ENCODE assay signal across 9 cellular contexts in the genomic region with DNA sequence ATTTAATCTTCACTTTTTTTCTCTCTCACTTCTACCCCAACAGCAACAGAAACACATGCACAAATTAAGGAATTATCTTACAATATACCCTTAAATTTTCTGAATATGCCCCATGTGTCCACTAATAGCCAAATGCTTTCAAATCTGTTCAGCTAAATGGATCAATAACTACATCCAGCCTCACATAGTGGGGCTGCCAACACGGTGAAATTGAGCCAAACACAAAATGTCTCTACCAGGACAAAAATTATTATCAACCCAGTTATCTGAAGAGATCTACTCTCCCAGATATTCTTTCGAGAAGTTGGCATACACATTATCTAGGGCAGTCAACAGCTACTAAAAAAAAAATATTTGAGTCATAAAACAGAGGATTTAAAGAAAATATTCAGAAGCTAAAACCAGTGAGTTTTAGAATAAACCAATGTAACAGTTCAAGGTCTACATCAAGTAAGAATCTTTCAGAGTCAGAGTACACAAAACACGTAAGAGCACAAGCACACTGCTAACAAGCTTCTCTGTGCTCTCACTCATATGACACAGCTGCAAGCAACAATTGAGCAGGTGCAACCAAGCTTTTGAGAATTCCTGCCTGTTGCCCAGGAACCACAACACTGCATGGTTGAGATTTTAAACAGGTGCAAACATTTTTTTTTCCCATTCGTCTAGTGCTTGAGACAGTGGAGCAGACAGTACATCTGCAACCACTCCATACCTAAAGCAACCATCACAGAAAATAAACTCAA.
DNase-seq lines count a peak whose midpoint lies in the region; ATAC-seq and TF ChIP-seq lines count a peak whose summit lies in the region.
"Had no signal": no experiment of that assay in that cellular context is flagged by ENCODE, and none has a peak within 500 bp of the region (broad histone marks: within the 10 kb centered on the region; RNA-seq: fewer than 3 reads in every experiment).

No MANE protein-coding gene starts in this region.

- no peaks in the 10 kb centered on the region for H3K27me3 ChIP-seq in heart left ventricle
- no peaks in the 10 kb centered on the region for H3K27me3 ChIP-seq in aorta (ENCODE audit: control insufficient read depth in 1 of 2, insufficient read depth in 2 of 2, low read length in 1 of 2)

- H3K9me3 ChIP-seq in heart left ventricle (no peaks in the 10 kb centered on the region), aorta (ENCODE audit: control insufficient read depth, low read length) (no peaks in the 10 kb centered on the region)
- H3K9me3 ChIP-seq: SK-N-SH had no signal

- H3K27ac Mint-ChIP-seq in activated naive CD4-positive, alpha-beta T cell treated with anti-CD3 and anti-CD28 coated beads, Interleukin-2, amount 10 ng/mL, durations not matched to agents 7 days and 5 days, result no peak overlapping the region

- intact Hi-C loops in heart left ventricle (cut with DNase I) (no loop called here), aorta (cut with DNase I) (no loop called here)

- H3K4me1 ChIP-seq in heart left ventricle, result peaks cover 0 to 36% (median 23%) of the 10 kb centered on the region in 12 donors
- H3K4me1 ChIP-seq in aorta (ENCODE audit: control insufficient read depth in 1 of 2, insufficient read depth in 2 of 2, low read length in 2 of 2), result peaks cover 1 to 2% of the 10 kb centered on the region in 2 donors

- H3K4me3 Mint-ChIP-seq in activated naive CD4-positive, alpha-beta T cell treated with anti-CD3 and anti-CD28 coated beads, Interleukin-2, amount 10 ng/mL, durations not matched to agents 7 days and 5 days, result no peak overlapping the region

- no peaks in the 10 kb centered on the region for H3K36me3 Mint-ChIP-seq in activated naive CD4-positive, alpha-beta T cell treated with anti-CD3 and anti-CD28 coated beads, Interleukin-2, amount 10 ng/mL, durations not matched to agents 7 days and 5 days

- no peaks in the 10 kb centered on the region for H3K27me3 Mint-ChIP-seq in activated naive CD4-positive, alpha-beta T cell treated with anti-CD3 and anti-CD28 coated beads, Interleukin-2, amount 10 ng/mL, durations not matched to agents 7 days and 5 days

- H3K4me3 ChIP-seq in heart left ventricle, result peak overlapping the region in 1 of 12 donors; percentile 1
- H3K4me3 ChIP-seq in skeletal muscle cell (ENCODE audit: low read depth, low read length), result no peak overlapping the region
- no peak overlapping the region for H3K4me3 ChIP-seq in aorta (ENCODE audit: low read length in 2 of 2)

- DNase-seq in NCI-H446 treated with DMSO at 0.1 percent for 48 hours (lab: John Stamatoyannopoulos, UW) (peak; percentile 56), heart left ventricle (no peak), skeletal muscle cell (ENCODE audit: low read depth) (peak; percentile 69), CD1c-positive myeloid dendritic cell (ENCODE audit: extremely low spot score) (no peak), aorta (no peak)
- DNase-seq in stimulated activated CD4-positive, alpha-beta T cell treated with anti-CD3 and anti-CD28 coated beads, Interleukin-2, amount 100 ng/mL, for 24 hours, result no peak
- no peak for DNase-seq in activated naive CD4-positive, alpha-beta T cell treated with anti-CD3 and anti-CD28 coated beads, Interleukin-2, amount 10 ng/mL, durations not matched to agents 7 days and 5 days
- DNase-seq: SK-N-SH had no signal

- TF ChIP-seq POLR2A in heart left ventricle (IDR thresholded peaks at IDR 0.05), result no peak

- peak; percentile 32 for ATAC-seq in HG02759 (IDR thresholded peaks at IDR 0.05; ENCODE audit: unreplicated experiment)
- peak; percentile 62 to 86 (median 76) for ATAC-seq in heart left ventricle
- ATAC-seq in aorta (ENCODE audit: low FRiP score), result no peak

- H3K36me3 ChIP-seq in heart left ventricle (no peaks in the 10 kb centered on the region), aorta (ENCODE audit: control insufficient read depth in 1 of 2, insufficient read depth in 2 of 2, low read length in 1 of 2) (no peaks in the 10 kb centered on the region)

- CTCF ChIA-PET in activated naive CD4-positive, alpha-beta T cell treated with anti-CD3 and anti-CD28 coated beads, Interleukin-2, amount 10 ng/mL, durations not matched to agents 7 days and 5 days (lab: Charles Lee), result no interaction called here

- peak overlapping the region in 5 of 12 donors; percentile 17 to 48 (median 42) for H3K27ac ChIP-seq in heart left ventricle
- H3K27ac ChIP-seq in aorta (ENCODE audit: low read depth in 1 of 2, low read length in 2 of 2), result peak overlapping the region in 1 of 2 donors; percentile 28

- H3K9me3 Mint-ChIP-seq in activated naive CD4-positive, alpha-beta T cell treated with anti-CD3 and anti-CD28 coated beads, Interleukin-2, amount 10 ng/mL, durations not matched to agents 7 days and 5 days, result no peaks in the 10 kb centered on the region

- no peak for TF ChIP-seq CTCF in heart left ventricle (IDR thresholded peaks at IDR 0.05)

- H3K4me1 Mint-ChIP-seq in activated naive CD4-positive, alpha-beta T cell treated with anti-CD3 and anti-CD28 coated beads, Interleukin-2, amount 10 ng/mL, durations not matched to agents 7 days and 5 days, result peaks cover 2% of the 10 kb centered on the region

- WGBS in heart left ventricle, 4 donors, result 37 to 49% (median 46%) methylated on average over 4 of the region's 4 CpGs
- 31 to 33% methylated on average over 4 of the region's 4 CpGs for WGBS in aorta, 2 donors

Comparison
In these comparisons a context has a peak if more than half of its experiments do, and no peak if none do; other contexts are left out.
1. DNase-seq: peak in NCI-H446 treated with DMSO at 0.1 percent for 48 hours (single experiment) and skeletal muscle cell (single experiment); none in heart left ventricle (0 of 5), CD1c-positive myeloid dendritic cell (single experiment), aorta (0 of 2), stimulated activated CD4-positive, alpha-beta T cell treated with anti-CD3 and anti-CD28 coated beads, Interleukin-2, amount 100 ng/mL, for 24 hours (0 of 2) and activated naive CD4-positive, alpha-beta T cell treated with anti-CD3 and anti-CD28 coated beads, Interleukin-2, amount 10 ng/mL, durations not matched to agents 7 days and 5 days (single experiment).